ENCODE assay signal across 1 cellular context in the genomic region with DNA sequence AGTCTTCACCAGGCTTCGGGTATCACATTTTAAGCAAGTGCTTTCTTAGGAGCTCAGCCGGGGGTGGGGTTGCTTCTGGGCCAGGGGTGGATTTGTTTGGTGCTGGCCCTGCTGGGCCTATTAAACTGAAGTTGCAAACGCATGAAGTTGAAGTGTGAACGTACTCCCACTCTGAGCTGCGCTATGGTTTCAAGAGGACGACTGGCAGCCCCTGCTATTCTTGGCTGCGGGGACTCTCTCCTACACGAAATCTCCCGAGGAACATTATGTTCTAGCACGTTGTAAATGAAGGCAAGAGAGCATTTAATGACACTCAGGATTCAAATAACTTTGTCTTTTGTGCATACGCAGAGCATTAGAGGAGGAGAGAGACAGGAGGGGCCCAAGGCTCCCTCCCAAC.
TF ChIP-seq lines count a peak whose summit lies in the region.

No MANE protein-coding gene starts in this region.

TF ChIP-seq in WTC11, 78 proteins besides CTCF, POLR2A, EP300 and RAD21 (continued from another document):
- TF ChIP-seq NR1H2 (CRISPR knock-in tag; IDR thresholded peaks at IDR 0.05): no peak
- TF ChIP-seq, protein P1, sequence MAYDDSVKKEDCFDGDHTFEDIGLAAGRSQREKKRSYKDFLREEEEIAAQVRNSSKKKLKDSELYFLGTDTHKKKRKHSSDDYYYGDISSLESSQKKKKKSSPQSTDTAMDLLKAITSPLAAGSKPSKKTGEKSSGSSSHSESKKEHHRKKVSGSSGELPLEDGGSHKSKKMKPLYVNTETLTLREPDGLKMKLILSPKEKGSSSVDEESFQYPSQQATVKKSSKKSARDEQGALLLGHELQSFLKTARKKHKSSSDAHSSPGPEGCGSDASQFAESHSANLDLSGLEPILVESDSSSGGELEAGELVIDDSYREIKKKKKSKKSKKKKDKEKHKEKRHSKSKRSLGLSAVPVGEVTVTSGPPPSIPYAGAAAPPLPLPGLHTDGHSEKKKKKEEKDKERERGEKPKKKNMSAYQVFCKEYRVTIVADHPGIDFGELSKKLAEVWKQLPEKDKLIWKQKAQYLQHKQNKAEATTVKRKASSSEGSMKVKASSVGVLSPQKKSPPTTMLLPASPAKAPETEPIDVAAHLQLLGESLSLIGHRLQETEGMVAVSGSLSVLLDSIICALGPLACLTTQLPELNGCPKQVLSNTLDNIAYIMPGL (CRISPR knock-in tag; IDR thresholded peaks at IDR 0.05): no peak
- TF ChIP-seq, protein P2, sequence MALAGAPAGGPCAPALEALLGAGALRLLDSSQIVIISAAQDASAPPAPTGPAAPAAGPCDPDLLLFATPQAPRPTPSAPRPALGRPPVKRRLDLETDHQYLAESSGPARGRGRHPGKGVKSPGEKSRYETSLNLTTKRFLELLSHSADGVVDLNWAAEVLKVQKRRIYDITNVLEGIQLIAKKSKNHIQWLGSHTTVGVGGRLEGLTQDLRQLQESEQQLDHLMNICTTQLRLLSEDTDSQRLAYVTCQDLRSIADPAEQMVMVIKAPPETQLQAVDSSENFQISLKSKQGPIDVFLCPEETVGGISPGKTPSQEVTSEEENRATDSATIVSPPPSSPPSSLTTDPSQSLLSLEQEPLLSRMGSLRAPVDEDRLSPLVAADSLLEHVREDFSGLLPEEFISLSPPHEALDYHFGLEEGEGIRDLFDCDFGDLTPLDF (CRISPR knock-in tag; IDR thresholded peaks at IDR 0.05): no peak
- no peak for TF ChIP-seq TEAD4 (CRISPR knock-in tag; IDR thresholded peaks at IDR 0.05)
- TF ChIP-seq, protein P3, sequence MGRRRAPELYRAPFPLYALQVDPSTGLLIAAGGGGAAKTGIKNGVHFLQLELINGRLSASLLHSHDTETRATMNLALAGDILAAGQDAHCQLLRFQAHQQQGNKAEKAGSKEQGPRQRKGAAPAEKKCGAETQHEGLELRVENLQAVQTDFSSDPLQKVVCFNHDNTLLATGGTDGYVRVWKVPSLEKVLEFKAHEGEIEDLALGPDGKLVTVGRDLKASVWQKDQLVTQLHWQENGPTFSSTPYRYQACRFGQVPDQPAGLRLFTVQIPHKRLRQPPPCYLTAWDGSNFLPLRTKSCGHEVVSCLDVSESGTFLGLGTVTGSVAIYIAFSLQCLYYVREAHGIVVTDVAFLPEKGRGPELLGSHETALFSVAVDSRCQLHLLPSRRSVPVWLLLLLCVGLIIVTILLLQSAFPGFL (CRISPR knock-in tag; IDR thresholded peaks at IDR 0.05; ENCODE audit: borderline replicate concordance): no peak
- no peak for TF ChIP-seq TEAD1 (CRISPR knock-in tag; IDR thresholded peaks at IDR 0.05)
- no peak for TF ChIP-seq ZNF138 (CRISPR knock-in tag; conservative IDR thresholded peaks at IDR 0.05)
- TF ChIP-seq NFE2L1 (CRISPR knock-in tag; IDR thresholded peaks at IDR 0.05): no peak
